ENCODE assay signal across 20 cellular contexts in the genomic region with DNA sequence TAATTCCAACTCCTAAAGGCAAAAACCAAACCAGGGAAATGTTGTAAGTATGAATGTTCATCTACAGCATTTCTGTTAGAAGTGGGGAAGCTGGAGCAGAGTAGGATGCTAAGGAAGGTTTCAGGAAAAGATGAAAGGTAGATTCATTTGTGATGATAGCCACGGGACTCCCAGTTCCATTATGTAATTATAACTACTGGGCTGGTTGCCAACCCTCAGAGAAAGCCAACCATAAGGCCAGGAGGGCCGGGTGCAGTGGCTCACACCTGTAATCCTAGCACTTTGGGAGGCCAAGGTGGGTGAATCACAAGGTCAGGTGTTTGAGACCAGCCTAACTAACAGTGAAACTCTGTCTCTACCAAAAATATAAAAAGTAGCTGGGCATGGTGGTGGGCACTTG.
DNase-seq lines count a peak whose midpoint lies in the region; ATAC-seq, FAIRE-seq and TF ChIP-seq lines count a peak whose summit lies in the region.
"Had no signal": no experiment of that assay in that cellular context is flagged by ENCODE, and none has a peak within 500 bp of the region (broad histone marks: within the 10 kb centered on the region; RNA-seq: fewer than 3 reads in every experiment).

No MANE protein-coding gene starts in this region.

- H3K27me3 ChIP-seq in body of pancreas, result no peaks in the 10 kb centered on the region
- H3K27me3 ChIP-seq: neutrophil, SJCRH30, spleen, stomach, transverse colon had no signal

- DNase-seq in DMS153 treated with DMSO at 0.1 percent for 48 hours (lab: John Stamatoyannopoulos, UW; ENCODE audit: unreplicated experiment), result peak; percentile 57
- DNase-seq in NCI-H1417 (lab: John Stamatoyannopoulos, UW), result peak; percentile 21 to 86 (median 59)
- peak; percentile 63 for DNase-seq in NCI-H2171 treated with DMSO at 0.1 percent for 48 hours (lab: John Stamatoyannopoulos, UW)
- DNase-seq in body of pancreas, result peak; percentile 35 to 51 (median 45)
- no peak for DNase-seq in H54 (ENCODE audit: insufficient read length, low spot score)
- no peak for DNase-seq in T1000 (lab: John Stamatoyannopoulos, UW)
- DNase-seq: activated effector memory CD4-positive, alpha-beta T cell treated with anti-CD3 and anti-CD28 coated beads, Interleukin-2, amount 50 U/mL, for 16 hours; activated naive CD8-positive, alpha-beta T cell treated with anti-CD3 and anti-CD28 coated beads, Interleukin-2, amount 50 U/mL, for 24 hours; CD4-positive, alpha-beta T cell; H9; SJCRH30; spleen; stimulated activated CD4-positive, alpha-beta T cell treated with anti-CD3 and anti-CD28 coated beads, Interleukin-4, amount 100 ng/mL, for 4 hours; stomach; transverse colon; WERI-Rb-1 had no signal

- no peaks in the 10 kb centered on the region for H3K9me3 ChIP-seq in body of pancreas

- WGBS in body of pancreas, 2 donors, result 10 to 13% methylated on average over 2 of the region's 2 CpGs

- H3K36me3 ChIP-seq in body of pancreas (replicated peaks in 1 of 2; ENCODE audit: insufficient read depth in 1 of 2, low read depth in 2 of 2), result no peaks in the 10 kb centered on the region
- H3K36me3 ChIP-seq: neutrophil, SJCRH30, spleen, stomach, transverse colon, WERI-Rb-1 had no signal

- no peak overlapping the region for H3K27ac ChIP-seq in body of pancreas
- H3K27ac ChIP-seq: coronary artery, neutrophil, SJCRH30, spleen, stomach, transverse colon, WERI-Rb-1 had no signal

- H3K4me1 ChIP-seq in body of pancreas, result peaks cover 5% of the 10 kb centered on the region
- H3K4me1 ChIP-seq: SJCRH30, spleen, stomach, transverse colon had no signal

- no peak overlapping the region for H3K4me3 ChIP-seq in body of pancreas
- H3K4me3 ChIP-seq: coronary artery, K562, SJCRH30, spleen, stomach, transverse colon had no signal

- intact Hi-C loops in body of pancreas (cut with DNase I), result no loop called here

- no peak for TF ChIP-seq CTCF in body of pancreas (IDR thresholded peaks at IDR 0.05)

- TF ChIP-seq POLR2A in body of pancreas (IDR thresholded peaks at IDR 0.05) (no peak), H54 (IDR thresholded peaks at IDR 0.05; ENCODE audit: low read depth, low read length) (no peak)

- ATAC-seq in body of pancreas, result peak; percentile 42
- ATAC-seq in GM18861 (IDR thresholded peaks at IDR 0.05; ENCODE audit: unreplicated experiment), result no peak
- ATAC-seq: activated naive CD8-positive, alpha-beta T cell treated with anti-CD3 and anti-CD28 coated beads, Interleukin-2, amount 50 U/mL, for 24 hours; K562 had no signal

- FAIRE-seq in H54 (lab: Jason Lieb, UNC), result no peak
- FAIRE-seq: K562 had no signal

Comparison
In these comparisons a context has a peak if more than half of its experiments do, and no peak if none do; other contexts are left out.
1. DNase-seq: peak in DMS153 treated with DMSO at 0.1 percent for 48 hours (single experiment), NCI-H1417 (3 of 3), NCI-H2171 treated with DMSO at 0.1 percent for 48 hours (single experiment) and body of pancreas (4 of 4); none in H54 (single experiment) and T1000 (single experiment).